1 cellular context compared by ENCODE assay signal in genomic region chr6:128350416-128351254, GRCh38.
A peak's percentile ranks its signal among the peaks of the same experiment; 100 is the strongest.
TF ChIP-seq lines count a peak whose summit lies in the region.

No MANE protein-coding gene starts in this region.

TF ChIP-seq in HepG2, 621 proteins besides CTCF, POLR2A, EP300 and RAD21 (continued from another document):
- TF ChIP-seq PBX3 (CRISPR knock-in tag; IDR thresholded peaks at IDR 0.05; ENCODE audit: borderline replicate concordance) (no peak), CEBPG (CRISPR knock-in tag; IDR thresholded peaks at IDR 0.05) (peak; percentile 51), KDM6A (CRISPR knock-in tag; IDR thresholded peaks at IDR 0.05; ENCODE audit: low read depth) (no peak), ZNF383 (CRISPR knock-in tag; IDR thresholded peaks at IDR 0.05; ENCODE audit: borderline replicate concordance) (0 out of 2 replicates have a peak, but pooled peaks have one; percentile 50), ZSCAN12 (CRISPR knock-in tag; IDR thresholded peaks at IDR 0.05) (no peak), PCBP1 (IDR thresholded peaks at IDR 0.05; ENCODE audit: borderline replicate concordance, low read depth, low read length) (no peak), HNF1B (CRISPR knock-in tag; IDR thresholded peaks at IDR 0.05) (no peak)
- TF ChIP-seq, protein P1, sequence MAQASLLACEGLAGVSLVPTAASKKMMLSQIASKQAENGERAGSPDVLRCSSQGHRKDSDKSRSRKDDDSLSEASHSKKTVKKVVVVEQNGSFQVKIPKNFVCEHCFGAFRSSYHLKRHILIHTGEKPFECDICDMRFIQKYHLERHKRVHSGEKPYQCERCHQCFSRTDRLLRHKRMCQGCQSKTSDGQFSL (CRISPR knock-in tag; IDR thresholded peaks at IDR 0.05): no peak
- TF ChIP-seq, protein P2, sequence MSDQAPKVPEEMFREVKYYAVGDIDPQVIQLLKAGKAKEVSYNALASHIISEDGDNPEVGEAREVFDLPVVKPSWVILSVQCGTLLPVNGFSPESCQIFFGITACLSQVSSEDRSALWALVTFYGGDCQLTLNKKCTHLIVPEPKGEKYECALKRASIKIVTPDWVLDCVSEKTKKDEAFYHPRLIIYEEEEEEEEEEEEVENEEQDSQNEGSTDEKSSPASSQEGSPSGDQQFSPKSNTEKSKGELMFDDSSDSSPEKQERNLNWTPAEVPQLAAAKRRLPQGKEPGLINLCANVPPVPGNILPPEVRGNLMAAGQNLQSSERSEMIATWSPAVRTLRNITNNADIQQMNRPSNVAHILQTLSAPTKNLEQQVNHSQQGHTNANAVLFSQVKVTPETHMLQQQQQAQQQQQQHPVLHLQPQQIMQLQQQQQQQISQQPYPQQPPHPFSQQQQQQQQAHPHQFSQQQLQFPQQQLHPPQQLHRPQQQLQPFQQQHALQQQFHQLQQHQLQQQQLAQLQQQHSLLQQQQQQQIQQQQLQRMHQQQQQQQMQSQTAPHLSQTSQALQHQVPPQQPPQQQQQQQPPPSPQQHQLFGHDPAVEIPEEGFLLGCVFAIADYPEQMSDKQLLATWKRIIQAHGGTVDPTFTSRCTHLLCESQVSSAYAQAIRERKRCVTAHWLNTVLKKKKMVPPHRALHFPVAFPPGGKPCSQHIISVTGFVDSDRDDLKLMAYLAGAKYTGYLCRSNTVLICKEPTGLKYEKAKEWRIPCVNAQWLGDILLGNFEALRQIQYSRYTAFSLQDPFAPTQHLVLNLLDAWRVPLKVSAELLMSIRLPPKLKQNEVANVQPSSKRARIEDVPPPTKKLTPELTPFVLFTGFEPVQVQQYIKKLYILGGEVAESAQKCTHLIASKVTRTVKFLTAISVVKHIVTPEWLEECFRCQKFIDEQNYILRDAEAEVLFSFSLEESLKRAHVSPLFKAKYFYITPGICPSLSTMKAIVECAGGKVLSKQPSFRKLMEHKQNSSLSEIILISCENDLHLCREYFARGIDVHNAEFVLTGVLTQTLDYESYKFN (CRISPR knock-in tag; conservative IDR thresholded peaks at IDR 0.05): peak; percentile 55
TF ChIP-seq in HepG2: peak in this region for 45.
